In genomic region chr5:82641362-82641988, GRCh38 we compare ENCODE assay signal across 8 cellular contexts.
DNase-seq lines count a peak whose midpoint lies in the region; ATAC-seq and TF ChIP-seq lines count a peak whose summit lies in the region.

No MANE protein-coding gene starts in this region.

- TF ChIP-seq CTCF in heart left ventricle (IDR thresholded peaks at IDR 0.05) (peak; percentile 51 to 86 (median 70)), psoas muscle (IDR thresholded peaks at IDR 0.05) (peak; percentile 72)

- no peak for TF ChIP-seq POLR2A in heart left ventricle (IDR thresholded peaks at IDR 0.05)

- 18 to 25% (median 20%) methylated on average over 3 of the region's 3 CpGs for WGBS in heart left ventricle, 4 donors
- WGBS in psoas muscle, 3 donors: 18 to 19% (median 18%) methylated on average over 3 of the region's 3 CpGs

- H3K4me3 ChIP-seq in heart left ventricle (no peak overlapping the region), psoas muscle (no peak overlapping the region)

- H3K4me1 ChIP-seq in heart left ventricle (peaks cover 0 to 24% (median 5%) of the 10 kb centered on the region in 12 donors), psoas muscle (peaks cover 15% of the 10 kb centered on the region)

- intact Hi-C loops in heart left ventricle (cut with DNase I): loop anchor here (1.0 to 10.0 kb wide), 18 partner anchors 151 to 926 kb away; partner anchors contain the start of genes VCAN (in 4 of the 10), TMEM167A (in 2 of the 10) and XRCC4 (in 2 of the 10)
- intact Hi-C loops in psoas muscle (cut with DNase I): loop anchor here in 1 of 2 donors (5.0 to 10.0 kb wide), 2 partner anchors 151 to 923 kb away; no protein-coding TSS in a partner anchor

- H3K27me3 ChIP-seq in heart left ventricle (no peaks in the 10 kb centered on the region), psoas muscle (ENCODE audit: insufficient read depth in 3 of 3, low read length in 2 of 3) (no peaks in the 10 kb centered on the region)

- peak overlapping the region in 3 of 12 donors; percentile 24 to 42 (median 36) for H3K27ac ChIP-seq in heart left ventricle
- H3K27ac ChIP-seq in psoas muscle: no peak overlapping the region

- H3K9me3 ChIP-seq in heart left ventricle (no peaks in the 10 kb centered on the region), psoas muscle (no peaks in the 10 kb centered on the region)

- ATAC-seq in GM19452 (IDR thresholded peaks at IDR 0.05; ENCODE audit: unreplicated experiment) (peak; percentile 76), HG03565 (IDR thresholded peaks at IDR 0.05; ENCODE audit: unreplicated experiment) (peak; percentile 73), heart left ventricle (peak; percentile 80 to 97 (median 95)), psoas muscle (peak; percentile 90 to 98 (median 96))

- peak; percentile 92 for DNase-seq in DMS53 (lab: John Stamatoyannopoulos, UW)
- peak; percentile 86 for DNase-seq in NCI-H748 (lab: John Stamatoyannopoulos, UW; ENCODE audit: unreplicated experiment)
- peak; percentile 82 for DNase-seq in amniotic epithelial cell (ENCODE audit: low read depth)
- DNase-seq in heart left ventricle: peak in 4 of 5 donors; percentile 59 to 70 (median 69)
- peak; percentile 51 to 66 for DNase-seq in psoas muscle
- DNase-seq in activated CD8-positive, alpha-beta memory T cell treated with anti-CD3 and anti-CD28 coated beads, Interleukin-2, amount 50 U/mL, for 4 hours: no peak

- no peaks in the 10 kb centered on the region for H3K36me3 ChIP-seq in heart left ventricle
- H3K36me3 ChIP-seq in psoas muscle (ENCODE audit: insufficient read depth in 1 of 2, low read depth in 1 of 2): no peaks in the 10 kb centered on the region
